In genomic region chr17:18037482-18037881, GRCh38 we compare ENCODE assay signal across 12 cellular contexts. TPM values are rescaled to one million over a fixed set of nuclear protein-coding genes. Genes with fewer than 3 reads are reported as not detected.
DNase-seq lines count a peak whose midpoint lies in the region; ATAC-seq, FAIRE-seq and TF ChIP-seq lines count a peak whose summit lies in the region.
"Had no signal": no experiment of that assay in that cellular context is flagged by ENCODE, and none has a peak within 500 bp of the region (broad histone marks: within the 10 kb centered on the region; RNA-seq: fewer than 3 reads in every experiment).

No MANE protein-coding gene starts in this region.

- H3K27ac Mint-ChIP-seq in activated naive CD8-positive, alpha-beta T cell treated with anti-CD3 and anti-CD28 coated beads for 36 hours, result peak overlapping the region; percentile 55
- no peak overlapping the region for H3K27ac Mint-ChIP-seq in neural progenitor cell

- CTCF ChIA-PET in SK-N-SH (lab: Yijun Ruan, JAX), result interaction anchor here (1.7 to 2.9 kb wide), 3 partner anchors 43 to 146 kb away, joined by 6 to 11 read pairs (median 7); no protein-coding TSS in a partner anchor

- H3K36me3 Mint-ChIP-seq in activated naive CD8-positive, alpha-beta T cell treated with anti-CD3 and anti-CD28 coated beads for 36 hours, result peaks cover 4% of the 10 kb centered on the region
- no peaks in the 10 kb centered on the region for H3K36me3 Mint-ChIP-seq in neural progenitor cell

- H3K4me1 ChIP-seq in SK-N-SH (ENCODE audit: control insufficient read depth in 1 of 2, insufficient read depth in 2 of 2, low read depth in 1 of 2, low read length in 1 of 2) (peaks cover 0 to 24% of the 10 kb centered on the region in 2 experiments; a peak in 2 of 4 replicates), neural progenitor cell (peaks cover 7% of the 10 kb centered on the region)

- DNase-seq in SK-N-SH, result no peak
- DNase-seq in NAMALWA (ENCODE audit: low spot score), result peak; percentile 55
- no peak for DNase-seq in activated naive CD8-positive, alpha-beta T cell treated with anti-CD3 and anti-CD28 coated beads for 36 hours
- DNase-seq in neural progenitor cell (ENCODE audit: low spot score), result no peak
- no peak for DNase-seq in D721Med (ENCODE audit: insufficient read length, low spot score)
- no peak for DNase-seq in posterior vena cava (ENCODE audit: low spot score)
- no peak for DNase-seq in dorsolateral prefrontal cortex
- DNase-seq: NCI-H748 treated with DMSO at 0.1 percent for 48 hours; stimulated activated CD4-positive, alpha-beta T cell treated with anti-CD3 and anti-CD28 coated beads, Interleukin-12 subunit alpha, Interleukin-12 subunit beta, amount 100 ng/mL, for 4 hours; testis had no signal

- H3K9ac ChIP-seq in SK-N-SH (no peak overlapping the region), neural progenitor cell (no peak overlapping the region)

- H3K27me3 Mint-ChIP-seq in activated naive CD8-positive, alpha-beta T cell treated with anti-CD3 and anti-CD28 coated beads for 36 hours, result no peaks in the 10 kb centered on the region
- H3K27me3 Mint-ChIP-seq in neural progenitor cell (ENCODE audit: insufficient read depth, low read depth), result peaks cover 5% of the 10 kb centered on the region

- no peak for TF ChIP-seq EP300 in SK-N-SH (IDR thresholded peaks at IDR 0.05; ENCODE audit: borderline replicate concordance in 1 of 2, low read depth in 1 of 2, low read length in 1 of 2)

- no peaks in the 10 kb centered on the region for H3K27me3 ChIP-seq in SK-N-SH (ENCODE audit: insufficient read depth)
- H3K27me3 ChIP-seq in neural progenitor cell, result no peaks in the 10 kb centered on the region
- no peaks in the 10 kb centered on the region for H3K27me3 ChIP-seq in dorsolateral prefrontal cortex
- H3K27me3 ChIP-seq: testis had no signal

- FAIRE-seq in D721Med (lab: Jason Lieb, UNC), result no peak
- FAIRE-seq: islet of Langerhans had no signal

- peak overlapping the region; percentile 85 for H3K4me3 Mint-ChIP-seq in activated naive CD8-positive, alpha-beta T cell treated with anti-CD3 and anti-CD28 coated beads for 36 hours
- peak overlapping the region; percentile 97 for H3K4me3 Mint-ChIP-seq in neural progenitor cell

- 94% methylated on average over 6 of the region's 6 CpGs for WGBS in SK-N-SH (ENCODE audit: low lambda C conversion rate)

- H3K36me3 ChIP-seq in SK-N-SH (replicated peaks in 1 of 2; ENCODE audit: control insufficient read depth in 1 of 2, insufficient read depth in 2 of 2, low read length in 1 of 2) (no peaks in the 10 kb centered on the region), neural progenitor cell (no peaks in the 10 kb centered on the region)

- H3F3A ChIP-seq in SK-N-SH (replicated peaks; ENCODE audit: insufficient read depth) (peaks cover 7% of the 10 kb centered on the region), neural progenitor cell (ENCODE audit: low read depth) (peaks cover 6% of the 10 kb centered on the region)

- POLR2A ChIA-PET in SK-N-SH (lab: Yijun Ruan, JAX), result no interaction called here

- H2AFZ ChIP-seq in SK-N-SH (ENCODE audit: low read depth) (no peak overlapping the region), neural progenitor cell (replicated peaks) (no peak overlapping the region)

- peaks cover 51% of the 10 kb centered on the region for H3K4me1 Mint-ChIP-seq in activated naive CD8-positive, alpha-beta T cell treated with anti-CD3 and anti-CD28 coated beads for 36 hours
- H3K4me1 Mint-ChIP-seq in neural progenitor cell, result peaks cover 41% of the 10 kb centered on the region

- H3K79me2 ChIP-seq in SK-N-SH (ENCODE audit: insufficient read depth), result peaks cover 62% of the 10 kb centered on the region
- H3K79me2 ChIP-seq in neural progenitor cell (ENCODE audit: low read depth), result peaks cover 36% of the 10 kb centered on the region

- H3K4me2 ChIP-seq in SK-N-SH (peak overlapping the region; percentile 79), neural progenitor cell (no peak overlapping the region)

- no peak for ATAC-seq in SK-N-SH treated with all-trans-retinoic acid at 6 μM for 48 hours

- H3K9me3 ChIP-seq in SK-N-SH (no peaks in the 10 kb centered on the region), neural progenitor cell (ENCODE audit: low read depth) (no peaks in the 10 kb centered on the region)
- H3K9me3 ChIP-seq: testis had no signal

- intact Hi-C loops in posterior vena cava (cut with DNase I) (loop anchor here (5.0 to 10.0 kb wide), 4 partner anchors 143 to 360 kb away; partner anchors contain the start of gene RAI1 (in 1 of the 2)), dorsolateral prefrontal cortex (cut with DNase I) (loop anchor here (5.0 to 10.0 kb wide), 2 partner anchors 225 to 683 kb away; no protein-coding TSS in a partner anchor)

- H3K9me2 ChIP-seq in SK-N-SH, result no peaks in the 10 kb centered on the region

- TF ChIP-seq CTCF in SK-N-SH (IDR thresholded peaks at IDR 0.05) (no peak), neural progenitor cell (IDR thresholded peaks at IDR 0.05) (no peak), D721Med (IDR thresholded peaks at IDR 0.05; ENCODE audit: insufficient read depth, missing control alignments) (no peak), dorsolateral prefrontal cortex (IDR thresholded peaks at IDR 0.05 in 54 of 56, conservative IDR thresholded peaks at IDR 0.05 in 2 of 56; ENCODE audit: low read depth in 1 of 56, partially characterized antibody in 56 of 56) (no peak)

- TF ChIP-seq RAD21 in SK-N-SH (IDR thresholded peaks at IDR 0.05; ENCODE audit: low read length), result no peak

- H3K4me3 ChIP-seq in SK-N-SH (ENCODE audit: low read depth in 2 of 2, low read length in 1 of 2) (peak overlapping the region in 1 of 2 experiments; percentile 82; a peak in 1 of 4 replicates), neural progenitor cell (no peak overlapping the region), dorsolateral prefrontal cortex (peak overlapping the region in 26 of 59 donors; percentile 4 to 100 (median 92))

- no peaks in the 10 kb centered on the region for H3K9me3 Mint-ChIP-seq in activated naive CD8-positive, alpha-beta T cell treated with anti-CD3 and anti-CD28 coated beads for 36 hours
- no peaks in the 10 kb centered on the region for H3K9me3 Mint-ChIP-seq in neural progenitor cell

- no peak overlapping the region for H3K27ac ChIP-seq in SK-N-SH (ENCODE audit: low read depth in 2 of 2, low read length in 1 of 2)
- no peak overlapping the region for H3K27ac ChIP-seq in neural progenitor cell
- no peak overlapping the region for H3K27ac ChIP-seq in dorsolateral prefrontal cortex

- H4K20me1 ChIP-seq in SK-N-SH (ENCODE audit: insufficient read depth), result no peaks in the 10 kb centered on the region
- H4K20me1 ChIP-seq in neural progenitor cell (ENCODE audit: low read depth), result peaks cover 25% of the 10 kb centered on the region

TF ChIP-seq in SK-N-SH, 30 proteins besides CTCF, POLR2A, EP300 and RAD21 (continues in another document):
- no peak for TF ChIP-seq CHD2 (IDR thresholded peaks at IDR 0.05; ENCODE audit: low read length, partially characterized antibody)
- TF ChIP-seq MAX (IDR thresholded peaks at IDR 0.05; ENCODE audit: low read depth), result no peak
- no peak for TF ChIP-seq YY1 (IDR thresholded peaks at IDR 0.05; ENCODE audit: low read depth)
- TF ChIP-seq SIN3A (IDR thresholded peaks at IDR 0.05; ENCODE audit: borderline replicate concordance, low read depth, low read length), result no peak

TF ChIP-seq in SK-N-SH treated with all-trans-retinoic acid at 6 μM for 48 hours, 23 proteins besides CTCF, POLR2A, EP300 and RAD21 (continues in another document):
- TF ChIP-seq PPARA (CRISPR knock-in tag; IDR thresholded peaks at IDR 0.05; ENCODE audit: borderline replicate concordance), result no peak
- TF ChIP-seq GLIS3 (CRISPR knock-in tag; IDR thresholded peaks at IDR 0.05), result no peak
- no peak for TF ChIP-seq BACH2 (CRISPR knock-in tag; IDR thresholded peaks at IDR 0.05; ENCODE audit: borderline replicate concordance)
- no peak for TF ChIP-seq CREB5 (CRISPR knock-in tag; IDR thresholded peaks at IDR 0.05; ENCODE audit: low read depth)
- no peak for TF ChIP-seq CSDC2 (CRISPR knock-in tag; IDR thresholded peaks at IDR 0.05)
- no peak for TF ChIP-seq ZNF565 (CRISPR knock-in tag; conservative IDR thresholded peaks at IDR 0.05; ENCODE audit: low read depth)
- no peak for TF ChIP-seq ZNF70 (CRISPR knock-in tag; IDR thresholded peaks at IDR 0.05)
- TF ChIP-seq ARNTL (CRISPR knock-in tag; IDR thresholded peaks at IDR 0.05; ENCODE audit: borderline replicate concordance, low read depth), result no peak
- no peak for TF ChIP-seq ZFP3 (CRISPR knock-in tag; IDR thresholded peaks at IDR 0.05)

RNA-seq across cellular contexts. Expression of gene ATPAF2, which starts 1.5 kb away (rescaled TPM):
- 17.0 and 20.8 TPM in 2 replicates for polyA plus RNA-seq in SK-N-SH (2012; rRNA removed)
- 10.6 and 14.5 TPM in 2 replicates for polyA plus RNA-seq in SK-N-SH (2012; cell fraction: cytosol; rRNA removed)
- polyA plus RNA-seq in SK-N-SH (2012; cell fraction: nucleus; rRNA removed), result 39.9 and 71.2 TPM in 2 replicates
- total RNA-seq in activated naive CD8-positive, alpha-beta T cell treated with anti-CD3 and anti-CD28 coated beads for 36 hours, result 10 to 100 TPM; 31.0 to 33.3 TPM
- 9.6 and 17.5 TPM in 2 replicates for total RNA-seq in neural progenitor cell (ENCODE audit: low replicate concordance)
- total RNA-seq in posterior vena cava, result 10 to 100 TPM; 12.1 to 18.3 TPM
- 10 to 100 TPM; 23.1 to 61.4 (median 36.3) TPM for total RNA-seq in dorsolateral prefrontal cortex

RNA-seq across cellular contexts. Expression of gene GID4, which starts 1.7 kb away (rescaled TPM):
- polyA plus RNA-seq in SK-N-SH (2012; rRNA removed), result 4.3 and 4.4 TPM in 2 replicates
- polyA plus RNA-seq in SK-N-SH (2012; cell fraction: cytosol; rRNA removed), result 5.3 and 5.8 TPM in 2 replicates
- polyA plus RNA-seq in SK-N-SH (2012; cell fraction: nucleus; rRNA removed), result 3.6 and 4.5 TPM in 2 replicates
- 1 to 10 TPM; 7.2 to 7.7 TPM for total RNA-seq in activated naive CD8-positive, alpha-beta T cell treated with anti-CD3 and anti-CD28 coated beads for 36 hours
- total RNA-seq in neural progenitor cell (ENCODE audit: low replicate concordance) (10.6 and 15.1 TPM in 2 replicates), posterior vena cava (10 to 100 TPM; 12.6 to 21.4 TPM), dorsolateral prefrontal cortex (10 to 100 TPM; 10.2 to 20.5 (median 15.2) TPM)

RNA-seq across cellular contexts. Expression of gene DRG2, which starts 50.3 kb away (rescaled TPM):
- 39.9 and 43.9 TPM in 2 replicates for polyA plus RNA-seq in SK-N-SH (2012; rRNA removed)
- 17.7 and 26.0 TPM in 2 replicates for polyA plus RNA-seq in SK-N-SH (2012; cell fraction: cytosol; rRNA removed)
- polyA plus RNA-seq in SK-N-SH (2012; cell fraction: nucleus; rRNA removed), result 106 and 115 TPM in 2 replicates
- total RNA-seq in activated naive CD8-positive, alpha-beta T cell treated with anti-CD3 and anti-CD28 coated beads for 36 hours, result 10 to 100 TPM; 52.2 to 52.4 TPM
- 24.8 and 46.5 TPM in 2 replicates for total RNA-seq in neural progenitor cell (ENCODE audit: low replicate concordance)
- 10 to 100 TPM; 25.5 to 26.1 TPM for total RNA-seq in posterior vena cava
- 10 to 100 TPM; 27.0 to 50.8 (median 38.5) TPM for total RNA-seq in dorsolateral prefrontal cortex
